Comparison of ENCODE assay signal across 20 cellular contexts in genomic region chr5:174067499-174067898, GRCh38. TPM values are rescaled to one million over a fixed set of nuclear protein-coding genes. Genes with fewer than 3 reads are reported as not detected.
"Had no signal": no experiment of that assay in that cellular context is flagged by ENCODE, and none has a peak within 500 bp of the region (broad histone marks: within the 10 kb centered on the region; RNA-seq: fewer than 3 reads in every experiment).

No MANE protein-coding gene starts in this region.

- H3K27ac ChIP-seq: SJSA1, SK-N-MC had no signal

- H3K36me3 ChIP-seq: MG63, SJSA1 had no signal

- DNase-seq: Karpas-422, KBM-7, MG63, NCI-H1092 treated with DMSO at 0.1 percent for 48 hours, NCI-H1436, NCI-H187, NCI-H2029, NCI-H2081 treated with DMSO at 0.1 percent for 48 hours, NCI-H2171 treated with DMSO at 0.1 percent for 48 hours, NCI-H345, NCI-H446 treated with DMSO at 0.1 percent for 48 hours, NCI-H524, NCI-H526 treated with DMSO at 0.1 percent for 48 hours, NCI-H748 treated with DMSO at 0.1 percent for 48 hours, Right ventricle myocardium superior, RPMI8226, SIG-M5 had no signal

- H3K27me3 ChIP-seq: SJSA1 had no signal

- H3K4me3 ChIP-seq: MG63, SJSA1, SK-N-MC had no signal

- H3K4me1 ChIP-seq: SJSA1 had no signal

- H3K9me3 ChIP-seq: MG63 had no signal

RNA-seq across cellular contexts. Expression of gene NSG2, which starts 22.0 kb away (rescaled TPM):
- total RNA-seq: HT-29, SJSA1 had no signal
